Comparison of ENCODE assay signal across 9 cellular contexts in genomic region chr17:81832608-81833159, GRCh38. TPM values are rescaled to one million over a fixed set of nuclear protein-coding genes. Genes with fewer than 3 reads are reported as not detected.
A peak's percentile ranks its signal among the peaks of the same experiment; 100 is the strongest.
DNase-seq lines count a peak whose midpoint lies in the region; ATAC-seq and TF ChIP-seq lines count a peak whose summit lies in the region.
"Had no signal": no experiment of that assay in that cellular context is flagged by ENCODE, and none has a peak within 500 bp of the region (broad histone marks: within the 10 kb centered on the region; RNA-seq: fewer than 3 reads in every experiment).

No MANE protein-coding gene starts in this region.

- no peaks in the 10 kb centered on the region for H3K9me2 ChIP-seq in SU-DHL-6 (replicated peaks; ENCODE audit: insufficient read depth, low read length)

- H3K36me3 ChIP-seq in SU-DHL-6 (ENCODE audit: low read length): no peaks in the 10 kb centered on the region
- peaks cover 4% of the 10 kb centered on the region for H3K36me3 ChIP-seq in lower lobe of right lung

- ATAC-seq in HG02981 (IDR thresholded peaks at IDR 0.05; ENCODE audit: unreplicated experiment) (peak; percentile 59), lower lobe of right lung (peak; percentile 34 to 82)

- no peaks in the 10 kb centered on the region for H4K20me1 ChIP-seq in SU-DHL-6 (ENCODE audit: low read depth, low read length)

- intact Hi-C loops in lower lobe of right lung (cut with DNase I): no loop called here

- peak overlapping the region; percentile 20 for H2AFZ ChIP-seq in SU-DHL-6 (ENCODE audit: low read depth, low read length, severe bottlenecking)

- H3K27me3 ChIP-seq in SU-DHL-6 (ENCODE audit: low read length) (no peaks in the 10 kb centered on the region), lower lobe of right lung (ENCODE audit: low read depth) (no peaks in the 10 kb centered on the region)

- H3K9ac ChIP-seq in SU-DHL-6 (ENCODE audit: low read length): peak overlapping the region; percentile 78

- no peaks in the 10 kb centered on the region for H3K79me2 ChIP-seq in SU-DHL-6 (ENCODE audit: insufficient read depth, low read length)

- no peaks in the 10 kb centered on the region for H3K9me3 ChIP-seq in SU-DHL-6 (ENCODE audit: insufficient read depth, low read length)
- H3K9me3 ChIP-seq in lower lobe of right lung: no peaks in the 10 kb centered on the region

- no peaks in the 10 kb centered on the region for H3F3A ChIP-seq in SU-DHL-6 (ENCODE audit: insufficient read depth)

- H3K4me2 ChIP-seq in SU-DHL-6 (ENCODE audit: low read depth, low read length, poor library complexity, severe bottlenecking): peak overlapping the region; percentile 68

- H3K4me1 ChIP-seq in lower lobe of right lung: peaks cover 24% of the 10 kb centered on the region

- H3K4me3 ChIP-seq in SU-DHL-6 (ENCODE audit: insufficient read depth, low read length, poor library complexity, severe bottlenecking) (peak overlapping the region; percentile 82), lower lobe of right lung (peak overlapping the region; percentile 90)

- no peak for TF ChIP-seq CTCF in SU-DHL-6 (IDR thresholded peaks at IDR 0.05; ENCODE audit: insufficient read depth, low read length, poor library complexity, severe bottlenecking)
- no peak for TF ChIP-seq CTCF in lower lobe of right lung (IDR thresholded peaks at IDR 0.05)

- peak in 2 of 3 experiments; percentile 26 to 77 for DNase-seq in NCI-H1417 (lab: John Stamatoyannopoulos, UW)
- no peak for DNase-seq in NCI-H1417 treated with DMSO at 0.1 percent for 48 hours (lab: John Stamatoyannopoulos, UW)
- DNase-seq in cerebellum (ENCODE audit: low spot score): peak; percentile 29
- peak; percentile 73 for DNase-seq in lower lobe of right lung
- peak; percentile 6 to 16 for DNase-seq in stimulated activated CD8-positive, alpha-beta memory T cell treated with anti-CD3 and anti-CD28 coated beads, Interleukin-4, amount 100 ng/mL, for 1 hour (ENCODE audit: low read depth in 2 of 2, low spot score in 1 of 2)
- no peak for DNase-seq in NCI-H524 (lab: John Stamatoyannopoulos, UW)

- H3K27ac ChIP-seq in SU-DHL-6 (ENCODE audit: low read depth, low read length): peak overlapping the region; percentile 65
- peak overlapping the region; percentile 91 for H3K27ac ChIP-seq in lower lobe of right lung

RNA-seq across cellular contexts. Expression of gene MCRIP1, which starts 0.4 kb away (rescaled TPM):
- total RNA-seq in cerebellum (64.7 TPM), lower lobe of right lung (69.2 TPM)

RNA-seq across cellular contexts. Expression of gene PPP1R27, which starts 2.2 kb away (rescaled TPM):
- total RNA-seq in cerebellum: not detected
- total RNA-seq in lower lobe of right lung: not detected
- total RNA-seq: glomerular endothelial cell had no signal

RNA-seq across cellular contexts. Expression of gene P4HB, which starts 27.7 kb away (rescaled TPM):
- 75.4 TPM for total RNA-seq in cerebellum
- total RNA-seq in lower lobe of right lung: 432 TPM

RNA-seq across cellular contexts. Expression of gene GCGR, which starts 28.7 kb away (rescaled TPM):
- total RNA-seq in cerebellum: not detected
- total RNA-seq in lower lobe of right lung: not detected
- total RNA-seq: glomerular endothelial cell had no signal

RNA-seq across cellular contexts. Expression of gene ARHGDIA, which starts 38.5 kb away (rescaled TPM):
- total RNA-seq in cerebellum (18.3 TPM), lower lobe of right lung (331 TPM)

Comparison
In these comparisons a context has a peak if more than half of its experiments do, and no peak if none do; other contexts are left out.
1. DNase-seq: peak in NCI-H1417 (2 of 3), cerebellum (single experiment), lower lobe of right lung (single experiment) and stimulated activated CD8-positive, alpha-beta memory T cell treated with anti-CD3 and anti-CD28 coated beads, Interleukin-4, amount 100 ng/mL, for 1 hour (2 of 2); none in NCI-H1417 treated with DMSO at 0.1 percent for 48 hours (single experiment) and NCI-H524 (0 of 2).